In the genomic region with DNA sequence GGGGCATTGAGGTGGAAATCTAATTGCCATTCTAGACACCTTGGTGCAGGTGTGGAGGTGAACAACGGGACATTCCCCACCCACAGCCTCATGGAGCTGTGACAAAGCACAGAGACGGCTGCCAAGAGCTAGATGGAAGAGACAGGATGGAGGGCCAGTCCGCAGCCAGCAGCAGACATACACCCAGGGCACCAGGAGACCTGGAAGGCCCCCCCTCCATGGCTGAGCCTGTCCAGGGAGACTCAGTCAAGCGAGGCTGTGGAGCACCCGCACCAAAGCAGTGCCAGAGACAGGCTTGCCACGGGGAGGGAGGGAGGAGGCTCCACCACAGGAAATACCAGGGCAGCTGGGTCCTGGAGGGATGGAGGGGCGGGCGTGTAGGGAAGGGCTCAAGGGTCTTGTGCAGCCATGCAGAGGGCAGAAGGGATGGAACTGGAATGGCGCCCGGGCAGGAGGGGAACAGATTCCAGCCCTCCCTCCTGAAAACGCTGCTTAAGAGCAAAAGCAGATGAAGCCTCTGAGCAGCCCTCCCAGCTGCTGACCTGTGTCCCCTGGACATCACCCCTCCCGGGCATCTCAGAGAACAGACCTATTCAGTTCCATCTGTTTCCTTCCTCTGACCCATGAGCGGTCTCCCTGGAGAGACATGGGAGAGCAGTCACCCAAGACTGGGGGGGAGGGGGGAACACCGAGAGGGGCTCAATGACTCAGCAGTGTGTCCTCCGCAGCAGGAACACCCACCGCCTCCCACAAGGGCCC, we compare ENCODE assay signal across 8 cellular contexts. TPM values are rescaled to one million over a fixed set of nuclear protein-coding genes. Genes with fewer than 3 reads are reported as not detected.
DNase-seq lines count a peak whose midpoint lies in the region; ATAC-seq and TF ChIP-seq lines count a peak whose summit lies in the region.

No MANE protein-coding gene starts in this region.

- ATAC-seq in omental fat pad (ENCODE audit: low FRiP score) = peak; percentile 31
- no peak for ATAC-seq in HG03045 (IDR thresholded peaks at IDR 0.05; ENCODE audit: unreplicated experiment)
- no peak for ATAC-seq in HG03097 (IDR thresholded peaks at IDR 0.05; ENCODE audit: low FRiP score, unreplicated experiment)

- H3K4me1 ChIP-seq in SJSA1 (replicated peaks) = peaks cover 24% of the 10 kb centered on the region
- peaks cover 21 to 74% (median 27%) of the 10 kb centered on the region in 3 donors for H3K4me1 ChIP-seq in esophagus squamous epithelium

- H3K9me3 ChIP-seq in SJSA1 (replicated peaks) = no peaks in the 10 kb centered on the region
- no peaks in the 10 kb centered on the region for H3K9me3 ChIP-seq in esophagus squamous epithelium

- 15 to 20% methylated on average over 6 to 8 of the region's 16 CpGs for WGBS in esophagus squamous epithelium, 2 donors

- no peak for TF ChIP-seq POLR2A in esophagus squamous epithelium (IDR thresholded peaks at IDR 0.05)

- H3K36me3 ChIP-seq in SJSA1 (peaks cover 2% of the 10 kb centered on the region; the same call in 1 of the 2 replicates), esophagus squamous epithelium (no peaks in the 10 kb centered on the region)

- intact Hi-C loops in esophagus squamous epithelium (cut with DNase I) = no loop called here

- H3K27ac ChIP-seq in SJSA1 (peak overlapping the region; percentile 18), esophagus squamous epithelium (peak overlapping the region; percentile 17 to 77 (median 52))

- H3K4me3 ChIP-seq in SJSA1 (no peak overlapping the region), esophagus squamous epithelium (peak overlapping the region in 1 of 4 donors; percentile 38)

- H3K27me3 ChIP-seq in SJSA1 (replicated peaks) = no peaks in the 10 kb centered on the region
- no peaks in the 10 kb centered on the region for H3K27me3 ChIP-seq in esophagus squamous epithelium

- DNase-seq in NCI-H82 (lab: John Stamatoyannopoulos, UW) (peak; percentile 43), NCI-H82 treated with DMSO at 0.1 percent for 48 hours (lab: John Stamatoyannopoulos, UW; ENCODE audit: unreplicated experiment) (no peak), SJSA1 (ENCODE audit: low read depth in 1 of 2, low spot score in 2 of 2) (peak; percentile 48 to 63), esophagus squamous epithelium (lab: John Stamatoyannopoulos, UW) (no peak), omental fat pad (ENCODE audit: low spot score) (no peak), NOMO-1 treated with DMSO at 0.1 percent for 48 hours (lab: John Stamatoyannopoulos, UW; ENCODE audit: unreplicated experiment) (no peak)

- TF ChIP-seq CTCF in esophagus squamous epithelium (IDR thresholded peaks at IDR 0.05) = no peak
- no peak for TF ChIP-seq CTCF in omental fat pad (IDR thresholded peaks at IDR 0.05)

RNA-seq across cellular contexts. Expression of a gene that starts 14.4 kb away (rescaled TPM):
- total RNA-seq in SJSA1 (2014; rRNA removed; shearing (Covaris generic)) = 6.8 and 8.2 TPM in 2 replicates
- total RNA-seq in esophagus squamous epithelium (10 to 100 TPM in 3 of 4 donors, 1 to 10 TPM in 1; 8.1 to 21.7 (median 19.8) TPM), omental fat pad (10 to 100 TPM; 12.9 to 37.0 (median 20.1) TPM)

RNA-seq across cellular contexts. Expression of a gene that starts 38.6 kb away (rescaled TPM):
- total RNA-seq in SJSA1 (2014; rRNA removed; shearing (Covaris generic)) = not detected in 2 replicates
- not detected for total RNA-seq in esophagus squamous epithelium
- total RNA-seq in omental fat pad = not detected

RNA-seq across cellular contexts. Expression of a gene that starts 38.8 kb away (rescaled TPM):
- 1.2 and 3.0 TPM in 2 replicates for total RNA-seq in SJSA1 (2014; rRNA removed; shearing (Covaris generic))
- total RNA-seq in esophagus squamous epithelium (1 to 10 TPM; 2.5 to 10.0 (median 4.2) TPM), omental fat pad (1 to 10 TPM; 3.7 to 9.1 (median 5.6) TPM)

Comparison
In these comparisons a context has a peak if more than half of its experiments do, and no peak if none do; other contexts are left out.
1. DNase-seq: peak in NCI-H82 (single experiment) and SJSA1 (2 of 2); none in NCI-H82 treated with DMSO at 0.1 percent for 48 hours (single experiment), esophagus squamous epithelium (single experiment), omental fat pad (single experiment) and NOMO-1 treated with DMSO at 0.1 percent for 48 hours (single experiment).